ENCODE assay signal across 20 cellular contexts in the genomic region with DNA sequence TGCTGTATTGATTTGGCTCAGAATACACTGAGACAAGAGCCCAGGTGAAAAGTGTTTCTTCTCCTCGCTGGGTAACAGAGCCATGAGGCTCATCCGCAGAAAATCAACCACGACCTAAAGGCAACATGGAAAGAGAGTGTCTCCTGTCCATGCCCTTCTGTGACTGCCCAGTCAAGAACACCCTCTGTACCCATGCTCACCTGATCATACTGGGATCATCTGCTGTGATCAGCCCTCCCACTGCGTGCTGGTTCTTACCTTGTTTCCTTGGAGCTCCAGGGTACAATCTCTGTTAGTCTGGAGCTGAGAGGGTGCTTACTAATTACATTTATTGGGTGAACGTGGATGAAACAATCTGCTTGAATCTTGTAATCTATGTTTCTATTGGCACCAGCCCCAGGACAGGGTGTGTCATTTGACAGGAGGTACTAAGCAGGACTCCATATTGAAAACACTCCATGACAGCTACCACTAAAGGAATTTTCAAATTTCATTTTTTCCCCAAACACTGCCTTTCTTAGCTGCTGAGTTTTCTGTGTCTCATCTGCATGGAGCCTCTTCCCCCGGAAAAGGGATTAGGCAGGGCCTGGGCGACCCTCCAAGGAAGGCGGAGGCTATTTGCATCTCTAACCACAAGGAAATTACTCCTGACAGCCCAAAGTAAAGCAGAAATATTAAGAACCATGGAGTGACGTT. TPM values are rescaled to one million over a fixed set of nuclear protein-coding genes. Genes with fewer than 3 reads are reported as not detected.
DNase-seq lines count a peak whose midpoint lies in the region; ATAC-seq and TF ChIP-seq lines count a peak whose summit lies in the region.
"Had no signal": no experiment of that assay in that cellular context is flagged by ENCODE, and none has a peak within 500 bp of the region (broad histone marks: within the 10 kb centered on the region; RNA-seq: fewer than 3 reads in every experiment).

No MANE protein-coding gene starts in this region.

- no peaks in the 10 kb centered on the region for H3K36me3 Mint-ChIP-seq in activated T-cell treated with anti-CD3 and anti-CD28 coated beads, Interleukin-2, amount 50 U/mL, for 4 hours (ENCODE audit: insufficient read depth)
- H3K36me3 Mint-ChIP-seq: activated naive CD8-positive, alpha-beta T cell; IgD-negative memory B cell had no signal

- H3K9ac ChIP-seq in GM23248 (no peak overlapping the region), adipocyte (ENCODE audit: low read length) (no peak overlapping the region)

- peak; percentile 23 for DNase-seq in A172 (ENCODE audit: low spot score)
- DNase-seq in GM23248: peak; percentile 69
- DNase-seq in adipocyte (ENCODE audit: low read depth): peak; percentile 88
- DNase-seq in fibroblast of the conjunctiva (ENCODE audit: low read depth): peak; percentile 31
- DNase-seq in activated T-cell treated with anti-CD3 and anti-CD28 coated beads, Interleukin-2, amount 50 U/mL, for 4 hours: no peak
- DNase-seq in aorta: no peak
- DNase-seq in body of pancreas: no peak
- DNase-seq: 8988T; activated CD4-positive, alpha-beta T cell treated with anti-CD3 and anti-CD28 coated beads, Interleukin-2, amount 10 ng/mL, durations not matched to agents 24 days and 14 days; activated T-cell treated with anti-CD3 and anti-CD28 coated beads for 4 hours; hypothalamus; left colon; NCI-H1092; psoas muscle; SIG-M5; T-helper 9 cell had no signal

- no peaks in the 10 kb centered on the region for H3K36me3 ChIP-seq in GM23248 (ENCODE audit: low read depth)
- no peaks in the 10 kb centered on the region for H3K36me3 ChIP-seq in adipocyte (ENCODE audit: control insufficient read depth, insufficient read depth, low read length, severe bottlenecking)
- H3K36me3 ChIP-seq in aorta (ENCODE audit: control insufficient read depth in 1 of 2, insufficient read depth in 2 of 2, low read length in 1 of 2): no peaks in the 10 kb centered on the region
- H3K36me3 ChIP-seq in body of pancreas (replicated peaks in 1 of 2; ENCODE audit: insufficient read depth in 1 of 2, low read depth in 2 of 2): no peaks in the 10 kb centered on the region

- H3K4me1 ChIP-seq in GM23248 (ENCODE audit: insufficient read depth) (peaks cover 12% of the 10 kb centered on the region; the same call in 1 of the 2 replicates), adipocyte (ENCODE audit: control insufficient read depth, insufficient read depth, low read length) (no peaks in the 10 kb centered on the region), aorta (ENCODE audit: control insufficient read depth in 1 of 2, insufficient read depth in 2 of 2, low read length in 2 of 2) (no peaks in the 10 kb centered on the region), body of pancreas (no peaks in the 10 kb centered on the region)
- H3K4me1 ChIP-seq: psoas muscle had no signal

- TF ChIP-seq CTCF in body of pancreas (IDR thresholded peaks at IDR 0.05): no peak

- no peaks in the 10 kb centered on the region for H3K9me2 ChIP-seq in GM23248 (ENCODE audit: insufficient read depth)

- peak overlapping the region; percentile 45 for H3K4me2 ChIP-seq in GM23248 (ENCODE audit: unreplicated experiment)

- no peaks in the 10 kb centered on the region for H3K9me3 Mint-ChIP-seq in activated T-cell treated with anti-CD3 and anti-CD28 coated beads, Interleukin-2, amount 50 U/mL, for 4 hours
- H3K9me3 Mint-ChIP-seq: activated CD4-positive, alpha-beta T cell treated with anti-CD3 and anti-CD28 coated beads, Interleukin-2, amount 10 ng/mL, durations not matched to agents 24 days and 14 days; IgD-negative memory B cell had no signal

- no peak for ATAC-seq in activated T-cell treated with anti-CD3 and anti-CD28 coated beads, Interleukin-2, amount 50 U/mL, for 4 hours
- ATAC-seq in aorta (ENCODE audit: low FRiP score): no peak
- ATAC-seq in body of pancreas: no peak
- ATAC-seq in GM18868 (IDR thresholded peaks at IDR 0.05; ENCODE audit: unreplicated experiment): no peak
- ATAC-seq: left colon, psoas muscle had no signal

- H3K27ac ChIP-seq in GM23248 (no peak overlapping the region), aorta (ENCODE audit: low read depth in 1 of 2, low read length in 2 of 2) (no peak overlapping the region), body of pancreas (no peak overlapping the region)
- H3K27ac ChIP-seq: psoas muscle had no signal

- in situ Hi-C loops in GM23248 (cut with MboI): no loop called here

- H3K4me1 Mint-ChIP-seq in activated T-cell treated with anti-CD3 and anti-CD28 coated beads, Interleukin-2, amount 50 U/mL, for 4 hours (ENCODE audit: low read depth): no peaks in the 10 kb centered on the region
- H3K4me1 Mint-ChIP-seq: activated CD4-positive, alpha-beta T cell treated with anti-CD3 and anti-CD28 coated beads, Interleukin-2, amount 10 ng/mL, durations not matched to agents 24 days and 14 days; IgD-negative memory B cell had no signal

- peaks cover 14% of the 10 kb centered on the region for H3K27me3 Mint-ChIP-seq in activated T-cell treated with anti-CD3 and anti-CD28 coated beads, Interleukin-2, amount 50 U/mL, for 4 hours (ENCODE audit: low read depth)

- no peak overlapping the region for H2AFZ ChIP-seq in GM23248

- intact Hi-C loops in aorta (cut with DNase I) (no loop called here), body of pancreas (cut with DNase I) (no loop called here)

- no peaks in the 10 kb centered on the region for H3K27me3 ChIP-seq in GM23248 (replicated peaks; ENCODE audit: insufficient read depth)
- no peaks in the 10 kb centered on the region for H3K27me3 ChIP-seq in adipocyte (replicated peaks; ENCODE audit: control insufficient read depth, insufficient read depth, low read length)
- H3K27me3 ChIP-seq in aorta (ENCODE audit: control insufficient read depth in 1 of 2, insufficient read depth in 2 of 2, low read length in 1 of 2): no peaks in the 10 kb centered on the region
- H3K27me3 ChIP-seq in body of pancreas: no peaks in the 10 kb centered on the region

- WGBS in GM23248 (ENCODE audit: low coverage in 1 of 2, low lambda C conversion rate in 2 of 2, missing lambda C conversion rate in 2 of 2), 2 experiments: 41 to 44% methylated on average over 9 of the region's 9 CpGs
- WGBS in aorta, 2 donors: 40 to 54% methylated on average over 9 of the region's 9 CpGs
- WGBS in body of pancreas, 2 donors: 60 to 68% methylated on average over 9 of the region's 9 CpGs

- H3K4me3 ChIP-seq in GM23248: no peak overlapping the region
- H3K4me3 ChIP-seq in adipocyte (ENCODE audit: low read length): no peak overlapping the region
- H3K4me3 ChIP-seq in aorta (ENCODE audit: low read length in 2 of 2): no peak overlapping the region
- H3K4me3 ChIP-seq in body of pancreas: no peak overlapping the region
- H3K4me3 ChIP-seq: psoas muscle had no signal

- H3K4me3 Mint-ChIP-seq in activated T-cell treated with anti-CD3 and anti-CD28 coated beads, Interleukin-2, amount 50 U/mL, for 4 hours: no peak overlapping the region
- H3K4me3 Mint-ChIP-seq: activated CD4-positive, alpha-beta T cell treated with anti-CD3 and anti-CD28 coated beads, Interleukin-2, amount 10 ng/mL, durations not matched to agents 24 days and 14 days; activated naive CD8-positive, alpha-beta T cell; IgD-negative memory B cell had no signal

- H3K79me2 ChIP-seq in GM23248 (ENCODE audit: insufficient read depth): no peaks in the 10 kb centered on the region

- H4K20me1 ChIP-seq in GM23248 (ENCODE audit: insufficient read depth): no peaks in the 10 kb centered on the region

- H3K9me3 ChIP-seq in GM23248 (ENCODE audit: low read depth) (no peaks in the 10 kb centered on the region), adipocyte (ENCODE audit: control insufficient read depth, low read length) (peaks cover 5% of the 10 kb centered on the region), aorta (ENCODE audit: control insufficient read depth, low read length) (peaks cover 2% of the 10 kb centered on the region), body of pancreas (no peaks in the 10 kb centered on the region)
- H3K9me3 ChIP-seq: psoas muscle had no signal

- peaks cover 13% of the 10 kb centered on the region for H3F3A ChIP-seq in GM23248 (ENCODE audit: insufficient read depth)

- TF ChIP-seq POLR2A in body of pancreas (IDR thresholded peaks at IDR 0.05): no peak

RNA-seq across cellular contexts. Expression of gene GRP, which starts 39.7 kb away (rescaled TPM):
- total RNA-seq in A172 (2014; rRNA removed; shearing (Covaris generic)): not detected in 2 replicates
- not detected in 2 replicates for total RNA-seq in GM23248 (2014; rRNA removed; shearing (Covaris generic))
- polyA plus RNA-seq in GM23248 (2016; fragmentation: Nextera tagmentation; extraction: Ambion mirVana) (not detected in 2 replicates), aorta (10 to 100 TPM in 1 of 2 donors, not detected in 1; 18.3 TPM)
- total RNA-seq in activated T-cell treated with anti-CD3 and anti-CD28 coated beads, Interleukin-2, amount 50 U/mL, for 4 hours: not detected
- total RNA-seq in aorta (not detected), body of pancreas (1 to 10 TPM in 1 of 2 donors, not detected in 1; 5.2 TPM)
- total RNA-seq: activated CD4-positive, alpha-beta T cell treated with anti-CD3 and anti-CD28 coated beads, Interleukin-2, amount 10 ng/mL, durations not matched to agents 24 days and 14 days; cerebellum; psoas muscle had no signal
- polyA plus RNA-seq: IgD-negative memory B cell, psoas muscle had no signal

RNA-seq across cellular contexts. Expression of gene SEC11C, which starts 40.6 kb away (rescaled TPM):
- total RNA-seq in A172 (2014; rRNA removed; shearing (Covaris generic)): 30.0 and 35.4 TPM in 2 replicates
- total RNA-seq in GM23248 (2014; rRNA removed; shearing (Covaris generic)): 7.7 and 16.7 TPM in 2 replicates
- polyA plus RNA-seq in GM23248 (2016; fragmentation: Nextera tagmentation; extraction: Ambion mirVana) (62.0 and 63.9 TPM in 2 replicates), aorta (10 to 100 TPM; 43.1 to 65.7 TPM)
- total RNA-seq in activated T-cell treated with anti-CD3 and anti-CD28 coated beads, Interleukin-2, amount 50 U/mL, for 4 hours: 100 to 1,000 TPM; 126 to 152 (median 134) TPM
- total RNA-seq in aorta (10 to 100 TPM; 31.8 to 38.1 TPM), body of pancreas (10 to 100 TPM; 41.8 to 77.1 TPM)

Comparison
In these comparisons a context has a peak if more than half of its experiments do, and no peak if none do; other contexts are left out.
1. DNase-seq: peak in A172 (single experiment), GM23248 (single experiment), adipocyte (single experiment) and fibroblast of the conjunctiva (single experiment); none in activated T-cell treated with anti-CD3 and anti-CD28 coated beads, Interleukin-2, amount 50 U/mL, for 4 hours (single experiment), aorta (0 of 2) and body of pancreas (0 of 4).